In the genomic region with DNA sequence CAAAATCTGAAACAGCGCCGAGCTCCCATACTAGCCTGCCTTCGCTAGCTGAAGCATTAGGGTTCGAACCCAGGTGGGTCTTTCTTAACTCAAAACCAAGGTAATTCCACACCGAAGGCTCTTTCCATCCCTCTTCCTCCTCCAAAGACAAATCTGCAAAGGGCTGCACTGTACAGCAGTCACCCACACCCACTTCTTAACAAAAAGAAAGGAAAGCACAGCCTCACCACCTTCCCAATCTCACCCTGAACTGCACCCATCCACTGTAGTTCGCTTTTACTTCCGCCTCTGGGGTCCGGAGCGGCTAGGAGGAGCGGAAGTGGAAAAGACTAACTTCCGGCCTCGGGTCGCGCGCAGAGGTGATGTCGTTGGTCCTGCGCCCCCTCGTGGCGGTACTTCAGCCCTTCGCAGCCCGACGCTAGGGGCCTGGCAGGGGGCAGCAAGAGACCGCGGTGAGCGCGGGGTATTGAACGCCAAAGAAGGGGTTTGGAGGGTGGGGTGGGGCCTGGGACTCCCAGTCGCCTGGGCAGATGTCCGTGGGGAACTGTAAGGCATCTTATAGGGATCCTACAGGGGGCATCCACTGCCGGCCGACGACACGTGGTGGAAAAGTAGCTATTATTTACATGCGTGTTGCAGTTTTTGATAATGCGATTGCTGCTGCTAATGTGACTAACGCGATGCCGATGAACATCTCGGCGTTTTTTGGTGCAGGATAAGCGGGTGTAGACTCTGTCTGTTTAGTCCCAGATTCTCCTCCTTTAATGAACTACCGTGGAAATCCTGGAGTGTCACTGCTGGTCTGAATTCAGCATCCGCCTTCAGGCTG, we compare ENCODE assay signal across 1 cellular context.
TF ChIP-seq lines count a peak whose summit lies in the region.

A gene with protein sequence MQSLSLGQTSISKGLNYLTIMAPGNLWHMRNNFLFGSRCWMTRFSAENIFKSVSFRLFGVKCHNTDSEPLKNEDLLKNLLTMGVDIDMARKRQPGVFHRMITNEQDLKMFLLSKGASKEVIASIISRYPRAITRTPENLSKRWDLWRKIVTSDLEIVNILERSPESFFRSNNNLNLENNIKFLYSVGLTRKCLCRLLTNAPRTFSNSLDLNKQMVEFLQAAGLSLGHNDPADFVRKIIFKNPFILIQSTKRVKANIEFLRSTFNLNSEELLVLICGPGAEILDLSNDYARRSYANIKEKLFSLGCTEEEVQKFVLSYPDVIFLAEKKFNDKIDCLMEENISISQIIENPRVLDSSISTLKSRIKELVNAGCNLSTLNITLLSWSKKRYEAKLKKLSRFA (minus strand): TSS at position 290 of the 829 bp plus-strand sequence. CDS start 619 bp downstream, outside the sequence.

TF ChIP-seq in HepG2, 621 proteins besides CTCF, POLR2A, EP300 and RAD21 (continued from another document and continues in another):
- TF ChIP-seq, protein P1, sequence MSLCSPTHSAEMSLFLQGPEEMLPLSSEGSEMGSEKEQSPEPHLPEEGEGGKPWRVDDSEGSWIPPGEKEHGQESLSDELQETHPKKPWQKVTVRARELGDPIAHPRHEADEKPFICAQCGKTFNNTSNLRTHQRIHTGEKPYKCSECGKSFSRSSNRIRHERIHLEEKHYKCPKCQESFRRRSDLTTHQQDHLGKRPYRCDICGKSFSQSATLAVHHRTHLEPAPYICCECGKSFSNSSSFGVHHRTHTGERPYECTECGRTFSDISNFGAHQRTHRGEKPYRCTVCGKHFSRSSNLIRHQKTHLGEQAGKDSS (CRISPR knock-in tag; IDR thresholded peaks at IDR 0.05; ENCODE audit: borderline replicate concordance, low read depth): peak; percentile 78; the same call in 1 of the 2 replicates
- TF ChIP-seq PAX8 (CRISPR knock-in tag; IDR thresholded peaks at IDR 0.05; ENCODE audit: borderline replicate concordance): no peak
- TF ChIP-seq ZNF251 (CRISPR knock-in tag; IDR thresholded peaks at IDR 0.05): no peak
- TF ChIP-seq ZNF879 (CRISPR knock-in tag; IDR thresholded peaks at IDR 0.05): no peak
- peak; percentile 93 for TF ChIP-seq THAP11 (CRISPR knock-in tag; IDR thresholded peaks at IDR 0.05)
- no peak; the same call in 1 of the 2 replicates for TF ChIP-seq ZNF431 (CRISPR knock-in tag; IDR thresholded peaks at IDR 0.05; ENCODE audit: borderline replicate concordance, low read depth)
- TF ChIP-seq ZMYM3 (CRISPR knock-in tag; IDR thresholded peaks at IDR 0.05): peak; percentile 68
- TF ChIP-seq GLI4 (CRISPR knock-in tag; IDR thresholded peaks at IDR 0.05; ENCODE audit: borderline replicate concordance): peak; percentile 41; the same call in 1 of the 2 replicates
- TF ChIP-seq TFDP2 (CRISPR knock-in tag; IDR thresholded peaks at IDR 0.05): peak; percentile 78
- peak; percentile 51 for TF ChIP-seq FOXP4 (CRISPR knock-in tag; IDR thresholded peaks at IDR 0.05)
- TF ChIP-seq, protein P2, sequence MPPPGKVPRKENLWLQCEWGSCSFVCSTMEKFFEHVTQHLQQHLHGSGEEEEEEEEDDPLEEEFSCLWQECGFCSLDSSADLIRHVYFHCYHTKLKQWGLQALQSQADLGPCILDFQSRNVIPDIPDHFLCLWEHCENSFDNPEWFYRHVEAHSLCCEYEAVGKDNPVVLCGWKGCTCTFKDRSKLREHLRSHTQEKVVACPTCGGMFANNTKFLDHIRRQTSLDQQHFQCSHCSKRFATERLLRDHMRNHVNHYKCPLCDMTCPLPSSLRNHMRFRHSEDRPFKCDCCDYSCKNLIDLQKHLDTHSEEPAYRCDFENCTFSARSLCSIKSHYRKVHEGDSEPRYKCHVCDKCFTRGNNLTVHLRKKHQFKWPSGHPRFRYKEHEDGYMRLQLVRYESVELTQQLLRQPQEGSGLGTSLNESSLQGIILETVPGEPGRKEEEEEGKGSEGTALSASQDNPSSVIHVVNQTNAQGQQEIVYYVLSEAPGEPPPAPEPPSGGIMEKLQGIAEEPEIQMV (CRISPR knock-in tag; IDR thresholded peaks at IDR 0.05; ENCODE audit: low read depth): 0 out of 2 replicates have a peak, but pooled peaks have one; percentile 53
- TF ChIP-seq, protein P3, sequence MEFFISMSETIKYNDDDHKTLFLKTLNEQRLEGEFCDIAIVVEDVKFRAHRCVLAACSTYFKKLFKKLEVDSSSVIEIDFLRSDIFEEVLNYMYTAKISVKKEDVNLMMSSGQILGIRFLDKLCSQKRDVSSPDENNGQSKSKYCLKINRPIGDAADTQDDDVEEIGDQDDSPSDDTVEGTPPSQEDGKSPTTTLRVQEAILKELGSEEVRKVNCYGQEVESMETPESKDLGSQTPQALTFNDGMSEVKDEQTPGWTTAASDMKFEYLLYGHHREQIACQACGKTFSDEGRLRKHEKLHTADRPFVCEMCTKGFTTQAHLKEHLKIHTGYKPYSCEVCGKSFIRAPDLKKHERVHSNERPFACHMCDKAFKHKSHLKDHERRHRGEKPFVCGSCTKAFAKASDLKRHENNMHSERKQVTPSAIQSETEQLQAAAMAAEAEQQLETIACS (CRISPR knock-in tag; IDR thresholded peaks at IDR 0.05): peak; percentile 78
- no peak for TF ChIP-seq ZFAT (CRISPR knock-in tag; conservative IDR thresholded peaks at IDR 0.05)
- TF ChIP-seq RBM39 (IDR thresholded peaks at IDR 0.05; ENCODE audit: low read depth, low read length, poor library complexity, severe bottlenecking): no peak
- no peak for TF ChIP-seq PHB2 (IDR thresholded peaks at IDR 0.05; ENCODE audit: partially characterized antibody)
- 0 out of 2 replicates have a peak, but pooled peaks have one; percentile 61 for TF ChIP-seq DNMT3B (CRISPR knock-in tag; conservative IDR thresholded peaks at IDR 0.05)
- TF ChIP-seq ZNF574 (CRISPR knock-in tag; IDR thresholded peaks at IDR 0.05): peak; percentile 99
- TF ChIP-seq NPAS2 (CRISPR knock-in tag; IDR thresholded peaks at IDR 0.05; ENCODE audit: borderline replicate concordance): no peak
- peak; percentile 24; the same call in 1 of the 2 replicates for TF ChIP-seq HHEX (CRISPR knock-in tag; IDR thresholded peaks at IDR 0.05)
- peak; percentile 31; the same call in 1 of the 2 replicates for TF ChIP-seq PHF21A (CRISPR knock-in tag; IDR thresholded peaks at IDR 0.05)
- TF ChIP-seq PITX1 (CRISPR knock-in tag; IDR thresholded peaks at IDR 0.05): peak; percentile 84
- peak; percentile 98 for TF ChIP-seq PHF20 (CRISPR knock-in tag; IDR thresholded peaks at IDR 0.05)
- peak; percentile 63; the same call in 1 of the 2 replicates for TF ChIP-seq ZBTB26 (CRISPR knock-in tag; IDR thresholded peaks at IDR 0.05; ENCODE audit: borderline replicate concordance)
- TF ChIP-seq HCFC1 (IDR thresholded peaks at IDR 0.05; ENCODE audit: low read depth, low read length): peak; percentile 52
- TF ChIP-seq ZNF501 (CRISPR knock-in tag; IDR thresholded peaks at IDR 0.05): peak; percentile 91
- 0 out of 2 replicates have a peak, but pooled peaks have one; percentile 46 for TF ChIP-seq ZNF512 (CRISPR knock-in tag; IDR thresholded peaks at IDR 0.05)
- peak; percentile 89; the same call in 1 of the 2 replicates for TF ChIP-seq ZNF124 (CRISPR knock-in tag; IDR thresholded peaks at IDR 0.05)
- TF ChIP-seq CSRNP1 (CRISPR knock-in tag; IDR thresholded peaks at IDR 0.05): peak; percentile 92
- TF ChIP-seq ZNF160 (CRISPR knock-in tag; IDR thresholded peaks at IDR 0.05): 0 out of 2 replicates have a peak, but pooled peaks have one; percentile 82
- TF ChIP-seq, protein P4, sequence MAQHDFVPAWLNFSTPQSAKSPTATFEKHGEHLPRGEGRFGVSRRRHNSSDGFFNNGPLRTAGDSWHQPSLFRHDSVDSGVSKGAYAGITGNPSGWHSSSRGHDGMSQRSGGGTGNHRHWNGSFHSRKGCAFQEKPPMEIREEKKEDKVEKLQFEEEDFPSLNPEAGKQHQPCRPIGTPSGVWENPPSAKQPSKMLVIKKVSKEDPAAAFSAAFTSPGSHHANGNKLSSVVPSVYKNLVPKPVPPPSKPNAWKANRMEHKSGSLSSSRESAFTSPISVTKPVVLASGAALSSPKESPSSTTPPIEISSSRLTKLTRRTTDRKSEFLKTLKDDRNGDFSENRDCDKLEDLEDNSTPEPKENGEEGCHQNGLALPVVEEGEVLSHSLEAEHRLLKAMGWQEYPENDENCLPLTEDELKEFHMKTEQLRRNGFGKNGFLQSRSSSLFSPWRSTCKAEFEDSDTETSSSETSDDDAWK (CRISPR knock-in tag; IDR thresholded peaks at IDR 0.05): no peak
- TF ChIP-seq MAFG (CRISPR knock-in tag; IDR thresholded peaks at IDR 0.05): no peak
- 0 out of 2 replicates have a peak, but pooled peaks have one; percentile 10 for TF ChIP-seq ZNF644 (CRISPR knock-in tag; IDR thresholded peaks at IDR 0.05; ENCODE audit: low read depth)
- TF ChIP-seq MYC (CRISPR knock-in tag; IDR thresholded peaks at IDR 0.05; ENCODE audit: borderline replicate concordance): peak; percentile 81; the same call in 1 of the 2 replicates
- TF ChIP-seq, protein P5, sequence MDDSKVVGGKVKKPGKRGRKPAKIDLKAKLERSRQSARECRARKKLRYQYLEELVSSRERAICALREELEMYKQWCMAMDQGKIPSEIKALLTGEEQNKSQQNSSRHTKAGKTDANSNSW (CRISPR knock-in tag; IDR thresholded peaks at IDR 0.05; ENCODE audit: borderline replicate concordance): no peak
- no peak for TF ChIP-seq RFX3 (CRISPR knock-in tag; IDR thresholded peaks at IDR 0.05)
- no peak for TF ChIP-seq ISX (CRISPR knock-in tag; conservative IDR thresholded peaks at IDR 0.05)
- no peak for TF ChIP-seq ZBTB42 (CRISPR knock-in tag; IDR thresholded peaks at IDR 0.05)
